ENCODE assay signal across 8 cellular contexts in the genomic region with DNA sequence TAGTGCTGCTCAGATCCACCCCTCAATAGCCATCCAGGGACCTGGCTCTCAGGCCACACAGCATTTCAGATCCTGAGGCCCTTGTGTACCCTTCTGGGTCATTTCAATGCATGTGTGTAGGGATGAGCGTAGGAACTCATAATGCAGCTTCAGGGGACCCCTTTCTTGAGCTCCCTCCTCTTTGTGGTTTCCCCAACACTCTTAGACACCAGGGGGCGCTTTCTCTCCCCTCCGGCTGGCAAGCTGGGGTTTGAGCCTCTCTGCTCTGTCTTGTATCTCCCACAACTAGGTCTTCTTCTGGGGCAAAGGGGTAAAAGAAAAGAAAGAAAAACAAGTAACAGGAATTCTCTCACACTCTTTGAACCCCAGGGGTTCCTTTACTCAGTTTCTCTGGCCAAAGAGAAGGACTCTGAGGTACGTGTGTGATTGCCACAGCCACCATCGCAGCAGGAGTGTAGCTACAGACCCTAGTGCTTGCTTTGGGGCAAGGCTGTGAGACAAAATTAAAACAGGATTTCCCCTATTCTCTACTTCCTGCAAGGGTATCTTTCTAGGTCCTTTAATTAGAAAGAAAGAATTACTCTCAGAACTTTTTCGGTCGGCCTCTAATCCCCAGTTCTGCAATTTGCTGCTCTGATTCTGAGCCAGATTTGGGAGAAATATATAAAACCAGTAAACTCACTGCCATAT. TPM values are rescaled to one million over a fixed set of nuclear protein-coding genes. Genes with fewer than 3 reads are reported as not detected.
DNase-seq lines count a peak whose midpoint lies in the region; TF ChIP-seq lines count a peak whose summit lies in the region.

No MANE protein-coding gene starts in this region.

- no peak overlapping the region for H2BK120ac ChIP-seq in mesendoderm (ENCODE audit: low read depth, low read length)

- in situ Hi-C loops in HAP-1 (cut with MboI; ENCODE audit: low sequenced_read_pairs): loop anchor here (10.0 kb wide), 1 partner anchor 308 kb away; no protein-coding TSS in a partner anchor

- no peaks in the 10 kb centered on the region for H3F3A ChIP-seq in Loucy (ENCODE audit: low read depth)

- H3K4me3 ChIP-seq in HAP-1 (no peak overlapping the region), Loucy (ENCODE audit: low read length, poor library complexity, severe bottlenecking) (no peak overlapping the region), dorsolateral prefrontal cortex (no peak overlapping the region), mesendoderm (ENCODE audit: low read length) (no peak overlapping the region)

- no peak overlapping the region for H2AFZ ChIP-seq in Loucy (ENCODE audit: low read length)

- H3K4me1 ChIP-seq in HAP-1 (no peaks in the 10 kb centered on the region; the same call in 1 of the 2 replicates), Loucy (ENCODE audit: insufficient read depth, low read length, poor library complexity, severe bottlenecking) (no peaks in the 10 kb centered on the region), mesendoderm (ENCODE audit: control insufficient read depth, low read depth, low read length) (peaks cover 3% of the 10 kb centered on the region)

- H4K8ac ChIP-seq in mesendoderm (ENCODE audit: low read depth, low read length): no peak overlapping the region

- no peak overlapping the region for H3K4me2 ChIP-seq in Loucy (ENCODE audit: low read depth, low read length, poor library complexity, severe bottlenecking)
- no peak overlapping the region for H3K4me2 ChIP-seq in mesendoderm (ENCODE audit: low read length)

- H3K4ac ChIP-seq in mesendoderm (ENCODE audit: low read depth, low read length): no peak overlapping the region

- peak overlapping the region; percentile 52 for H3K56ac ChIP-seq in mesendoderm (ENCODE audit: low read length)

- H3K9me3 ChIP-seq in HAP-1: no peaks in the 10 kb centered on the region
- no peaks in the 10 kb centered on the region for H3K9me3 ChIP-seq in Loucy (ENCODE audit: insufficient read depth, low read depth, low read length)

- H3K23ac ChIP-seq in mesendoderm (ENCODE audit: low read length): no peak overlapping the region

- H3K27me3 ChIP-seq in HAP-1 (ENCODE audit: low read depth) (no peaks in the 10 kb centered on the region), Loucy (ENCODE audit: insufficient read depth, low read length, poor library complexity, severe bottlenecking) (no peaks in the 10 kb centered on the region), dorsolateral prefrontal cortex (no peaks in the 10 kb centered on the region), mesendoderm (ENCODE audit: insufficient read depth, low read length, poor library complexity) (no peaks in the 10 kb centered on the region)

- no peak overlapping the region for H3K9ac ChIP-seq in Loucy (ENCODE audit: low read depth, low read length, poor library complexity, severe bottlenecking)
- H3K9ac ChIP-seq in mesendoderm (ENCODE audit: low read length): no peak overlapping the region

- no peaks in the 10 kb centered on the region for H3K79me1 ChIP-seq in mesendoderm (ENCODE audit: low read length)

- intact Hi-C loops in dorsolateral prefrontal cortex (cut with DNase I): loop anchor here (1.0 to 5.0 kb wide), 3 partner anchors 94 to 180 kb away; no protein-coding TSS in a partner anchor

- H3K79me2 ChIP-seq in Loucy (ENCODE audit: insufficient read depth, low read length) (no peaks in the 10 kb centered on the region), mesendoderm (ENCODE audit: control insufficient read depth, insufficient read depth, low read length) (no peaks in the 10 kb centered on the region)

- no CpG with 5 or more reads among the region's 7 CpGs for WGBS in mesendoderm (ENCODE audit: extremely low coverage, insufficient coverage, low lambda C conversion rate)

- no peaks in the 10 kb centered on the region for H3K9me2 ChIP-seq in Loucy (replicated peaks; ENCODE audit: low read depth, low read length)

- peak overlapping the region in 56 of 59 donors; percentile 25 to 88 (median 74) for H3K27ac ChIP-seq in dorsolateral prefrontal cortex
- no peak overlapping the region for H3K27ac ChIP-seq in mesendoderm (ENCODE audit: low read depth, low read length)

- H2BK5ac ChIP-seq in mesendoderm (ENCODE audit: low read length): no peak overlapping the region

- H3K18ac ChIP-seq in mesendoderm (ENCODE audit: low read length): no peak overlapping the region

- no peaks in the 10 kb centered on the region for H4K20me1 ChIP-seq in Loucy (ENCODE audit: insufficient read depth, low read length, poor library complexity, severe bottlenecking)

- TF ChIP-seq CTCF in Loucy (conservative IDR thresholded peaks at IDR 0.05; ENCODE audit: low read length) (peak; percentile 86), dorsolateral prefrontal cortex (IDR thresholded peaks at IDR 0.05 in 54 of 56, conservative IDR thresholded peaks at IDR 0.05 in 2 of 56; ENCODE audit: low read depth in 1 of 56, partially characterized antibody in 56 of 56) (peak; percentile 41 to 91 (median 78))

- peak; percentile 33 to 49 for DNase-seq in activated CD4-positive, alpha-beta T cell treated with anti-CD3 and anti-CD28 coated beads for 24 hours (ENCODE audit: low read depth in 2 of 2)
- DNase-seq in activated CD4-positive, alpha-beta T cell treated with anti-CD3 and anti-CD28 coated beads for 1 hour: no peak
- DNase-seq in HAP-1 (ENCODE audit: low spot score in 2 of 2) (peak; percentile 33 to 84), UCSD-AML1 (lab: John Stamatoyannopoulos, UW; ENCODE audit: unreplicated experiment) (peak; percentile 22), dorsolateral prefrontal cortex (peak in 9 of 10 donors; percentile 33 to 81 (median 73)), mesendoderm (peak; percentile 82), stromal cell of bone marrow (ENCODE audit: low read depth) (peak; percentile 8)

- H4K5ac ChIP-seq in mesendoderm (ENCODE audit: low read length): no peak overlapping the region

- 0 out of 2 replicates have a peak, but pooled peaks cover 6% of the 10 kb centered on the region for H3K36me3 ChIP-seq in HAP-1 (replicated peaks)
- H3K36me3 ChIP-seq in Loucy (ENCODE audit: insufficient read depth, low read length): no peaks in the 10 kb centered on the region
- H3K36me3 ChIP-seq in mesendoderm (ENCODE audit: control insufficient read depth, insufficient read depth, low read length): no peaks in the 10 kb centered on the region

- H2BK15ac ChIP-seq in mesendoderm (replicated peaks; ENCODE audit: low read depth): no peak overlapping the region

- H2AK5ac ChIP-seq in mesendoderm (ENCODE audit: low read length): no peak overlapping the region

RNA-seq across cellular contexts. Expression of gene CABYR, which starts 38.0 kb away (rescaled TPM):
- 10 to 100 TPM in 115 of 120 experiments, 1 to 10 TPM in 5; 8.5 to 29.7 (median 17.0) TPM for total RNA-seq in dorsolateral prefrontal cortex
- polyA plus RNA-seq in mesendoderm (2013, experiment 1 of 2): 23.0 TPM
- 22.3 TPM for polyA plus RNA-seq in mesendoderm (2013, experiment 2 of 2)
